15 cellular contexts compared by ENCODE assay signal in the genomic region with DNA sequence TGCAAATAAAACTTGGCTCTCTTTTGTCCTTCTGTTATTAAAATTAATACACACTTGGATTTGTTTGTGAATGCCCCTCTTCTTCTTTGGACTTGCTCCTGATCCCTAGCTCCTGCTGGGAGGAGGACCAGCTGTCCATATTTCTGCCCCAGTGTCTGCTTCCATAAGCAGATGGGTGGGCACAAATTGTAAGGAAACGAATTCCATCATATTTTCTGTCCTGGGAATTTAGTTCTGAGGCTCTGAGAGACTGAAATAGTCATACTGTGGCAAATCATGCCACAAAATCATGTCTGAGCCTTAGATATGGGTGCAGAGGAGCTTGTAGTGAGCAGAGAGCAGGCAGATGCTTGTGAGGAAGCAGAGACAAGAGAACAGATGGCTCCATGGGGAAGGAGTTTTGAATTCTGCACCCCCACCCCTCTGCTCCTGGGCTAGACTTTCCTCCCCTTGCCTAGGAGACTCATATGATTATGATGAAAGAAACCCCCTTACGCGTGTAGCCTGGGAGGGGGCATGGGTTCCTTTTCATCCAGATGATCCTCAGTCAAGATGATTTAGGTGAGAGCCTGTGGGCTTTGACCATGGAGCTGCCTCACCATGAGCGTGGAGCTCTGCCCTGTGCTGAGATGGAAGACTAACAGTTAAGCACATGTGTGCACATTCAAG. TPM values are rescaled to one million over a fixed set of nuclear protein-coding genes. Genes with fewer than 3 reads are reported as not detected.
"Had no signal": no experiment of that assay in that cellular context is flagged by ENCODE, and none has a peak within 500 bp of the region (broad histone marks: within the 10 kb centered on the region; RNA-seq: fewer than 3 reads in every experiment).

No MANE protein-coding gene starts in this region.

- H3K9ac ChIP-seq: parathyroid adenoma had no signal

- H3K27me3 ChIP-seq: brain microvascular endothelial cell had no signal

- H3K36me3 ChIP-seq: brain microvascular endothelial cell had no signal

- H3K4me1 ChIP-seq: foreskin keratinocyte, parathyroid adenoma had no signal

- ATAC-seq: foreskin keratinocyte; left ventricle myocardium superior; naive thymus-derived CD8-positive, alpha-beta T cell; stimulated activated naive CD8-positive, alpha-beta T cell treated with anti-CD3 and anti-CD28 coated beads, Interleukin-15, Interleukin-2, amounts not matched to agents 100 U/mL and 50 U/mL, for 24 hours had no signal

- H3K4me3 ChIP-seq: skin epidermis had no signal

- H2AFZ ChIP-seq: parathyroid adenoma had no signal

- H3K27ac ChIP-seq: brain microvascular endothelial cell, foreskin keratinocyte, parathyroid adenoma, skin epidermis had no signal

- DNase-seq: activated CD4-positive, alpha-beta T cell treated with anti-CD3 and anti-CD28 coated beads, Interleukin-2, amount 10 ng/mL, durations not matched to agents 7 days and 5 days; activated CD8-positive, alpha-beta memory T cell treated with anti-CD3 and anti-CD28 coated beads, Interleukin-2, amount 50 U/mL, for 48 hours; activated gamma-delta T cell treated with Interleukin-2 at 50 U/mL for 16 hours; amygdala; brain microvascular endothelial cell; effector memory CD4-positive, alpha-beta T cell; foreskin keratinocyte; kidney glomerular epithelial cell; left ventricle myocardium superior; mesenchymal stem cell; naive thymus-derived CD8-positive, alpha-beta T cell; stimulated activated naive CD8-positive, alpha-beta T cell treated with anti-CD3 and anti-CD28 coated beads, Interleukin-15, Interleukin-2, amounts not matched to agents 100 U/mL and 50 U/mL, for 24 hours; trophoblast cell had no signal

- H3K79me2 ChIP-seq: parathyroid adenoma had no signal

RNA-seq across cellular contexts. Expression of gene SV2B, which starts 50.6 kb away (rescaled TPM):
- total RNA-seq: foreskin keratinocyte had no signal
- polyA plus RNA-seq: foreskin keratinocyte had no signal
